12 cellular contexts compared by ENCODE assay signal in genomic region chr6:14499804-14500203, GRCh38.
A peak's percentile ranks its signal among the peaks of the same experiment; 100 is the strongest.
DNase-seq lines count a peak whose midpoint lies in the region; ATAC-seq and TF ChIP-seq lines count a peak whose summit lies in the region.
"Had no signal": no experiment of that assay in that cellular context is flagged by ENCODE, and none has a peak within 500 bp of the region (broad histone marks: within the 10 kb centered on the region; RNA-seq: fewer than 3 reads in every experiment).

No MANE protein-coding gene starts in this region.

- ATAC-seq in SK-N-SH treated with all-trans-retinoic acid at 6 μM for 48 hours (no peak), right lobe of liver (no peak)

- H3K4me3 ChIP-seq in SK-N-SH (ENCODE audit: low read depth in 2 of 2, low read length in 1 of 2): no peak overlapping the region
- H3K4me3 ChIP-seq in SK-N-MC: peak overlapping the region; percentile 54
- H3K4me3 ChIP-seq in fibroblast of villous mesenchyme (ENCODE audit: low read depth, low read length): no peak overlapping the region
- H3K4me3 ChIP-seq in right lobe of liver: no peak overlapping the region
- H3K4me3 ChIP-seq in spleen: no peak overlapping the region
- H3K4me3 ChIP-seq: transverse colon had no signal

- no peak for TF ChIP-seq EP300 in SK-N-SH (IDR thresholded peaks at IDR 0.05; ENCODE audit: borderline replicate concordance in 1 of 2, low read depth in 1 of 2, low read length in 1 of 2)

- H3K4me1 ChIP-seq in SK-N-SH (ENCODE audit: control insufficient read depth in 1 of 2, insufficient read depth in 2 of 2, low read depth in 1 of 2, low read length in 1 of 2) (peaks cover 0 to 4% of the 10 kb centered on the region in 2 experiments; a peak in 1 of 4 replicates), right lobe of liver (no peaks in the 10 kb centered on the region), spleen (no peaks in the 10 kb centered on the region)
- H3K4me1 ChIP-seq: transverse colon had no signal

- H3K36me3 ChIP-seq in SK-N-SH (replicated peaks in 1 of 2; ENCODE audit: control insufficient read depth in 1 of 2, insufficient read depth in 2 of 2, low read length in 1 of 2): no peaks in the 10 kb centered on the region
- peaks cover 6% of the 10 kb centered on the region; the same call in 1 of the 2 replicates for H3K36me3 ChIP-seq in SK-N-MC (ENCODE audit: insufficient read depth, low read length)
- H3K36me3 ChIP-seq in right lobe of liver: no peaks in the 10 kb centered on the region
- H3K36me3 ChIP-seq in spleen: no peaks in the 10 kb centered on the region
- H3K36me3 ChIP-seq: transverse colon had no signal

- no peak for TF ChIP-seq POLR2A in right lobe of liver (IDR thresholded peaks at IDR 0.05)
- no peak for TF ChIP-seq POLR2A in spleen (IDR thresholded peaks at IDR 0.05)

- H3K27ac ChIP-seq in SK-N-SH (ENCODE audit: low read depth in 2 of 2, low read length in 1 of 2) (no peak overlapping the region), SK-N-MC (peak overlapping the region; percentile 93), right lobe of liver (no peak overlapping the region), spleen (no peak overlapping the region)
- H3K27ac ChIP-seq: 22Rv1, transverse colon had no signal

- WGBS in SK-N-SH (ENCODE audit: low lambda C conversion rate): 32% methylated on average over 8 of the region's 8 CpGs
- 60% methylated on average over 8 of the region's 8 CpGs for WGBS in right lobe of liver (ENCODE audit: insufficient coverage, low coverage, low lambda C conversion rate, missing lambda C conversion rate)
- WGBS in spleen, 5 donors: 73 to 78% (median 74%) methylated on average over 8 of the region's 8 CpGs

- H3K9me3 ChIP-seq in SK-N-SH: no peaks in the 10 kb centered on the region; the same call in 1 of the 2 replicates
- H3K9me3 ChIP-seq in SK-N-MC (ENCODE audit: low read depth, low read length): no peaks in the 10 kb centered on the region; the same call in 1 of the 2 replicates
- H3K9me3 ChIP-seq in right lobe of liver: peaks cover 0 to 2% (median 0%) of the 10 kb centered on the region in 4 donors
- peaks cover 0 to 5% (median 0%) of the 10 kb centered on the region in 8 donors for H3K9me3 ChIP-seq in spleen
- H3K9me3 ChIP-seq: transverse colon had no signal

- H2AFZ ChIP-seq in SK-N-SH (ENCODE audit: low read depth): no peak overlapping the region

- no peak for TF ChIP-seq RAD21 in SK-N-SH (IDR thresholded peaks at IDR 0.05; ENCODE audit: low read length)

- intact Hi-C loops in right lobe of liver (cut with DNase I) (no loop called here), spleen (cut with DNase I; ENCODE audit: low total_unique reads) (no loop called here)

- no peaks in the 10 kb centered on the region for H3K9me2 ChIP-seq in SK-N-SH

- H3F3A ChIP-seq in SK-N-SH (replicated peaks; ENCODE audit: insufficient read depth): no peaks in the 10 kb centered on the region

- DNase-seq in SK-N-SH: no peak
- DNase-seq in SK-N-MC (ENCODE audit: low read depth, low spot score): peak; percentile 79
- peak; percentile 75 for DNase-seq in fibroblast of villous mesenchyme (ENCODE audit: low read depth)
- peak; percentile 7 for DNase-seq in smooth muscle cell of the brain vasculature (ENCODE audit: low read depth, low spot score)
- no peak for DNase-seq in right lobe of liver
- DNase-seq in spleen: no peak
- no peak for DNase-seq in NCI-H1930 (lab: John Stamatoyannopoulos, UW)
- DNase-seq: activated naive CD4-positive, alpha-beta T cell treated with Interleukin-2 at 50 U/mL for 16 hours; stimulated activated CD4-positive, alpha-beta T cell treated with anti-CD3 and anti-CD28 coated beads, Interleukin-2, amount 100 ng/mL, for 48 hours; transverse colon had no signal

- POLR2A ChIA-PET in SK-N-SH (lab: Yijun Ruan, JAX): no interaction called here

- no peaks in the 10 kb centered on the region for H3K79me2 ChIP-seq in SK-N-SH (ENCODE audit: insufficient read depth)

- H3K4me2 ChIP-seq in SK-N-SH: no peak overlapping the region

- H3K9ac ChIP-seq in SK-N-SH: no peak overlapping the region
- H3K9ac ChIP-seq in SK-N-MC (ENCODE audit: insufficient read length): peak overlapping the region; percentile 65

- no peaks in the 10 kb centered on the region for H4K20me1 ChIP-seq in SK-N-SH (ENCODE audit: insufficient read depth)

- TF ChIP-seq CTCF in SK-N-SH (IDR thresholded peaks at IDR 0.05): no peak
- TF ChIP-seq CTCF in fibroblast of villous mesenchyme (IDR thresholded peaks at IDR 0.05; ENCODE audit: insufficient read depth, low read depth, low read length): no peak
- TF ChIP-seq CTCF in right lobe of liver (IDR thresholded peaks at IDR 0.05): no peak
- TF ChIP-seq CTCF in spleen (IDR thresholded peaks at IDR 0.05 in 8 of 11, conservative IDR thresholded peaks at IDR 0.05 in 3 of 11): no peak

- CTCF ChIA-PET in SK-N-SH (lab: Yijun Ruan, JAX): no interaction called here

- no peaks in the 10 kb centered on the region for H3K27me3 ChIP-seq in SK-N-SH (ENCODE audit: insufficient read depth)
- H3K27me3 ChIP-seq in right lobe of liver: no peaks in the 10 kb centered on the region
- H3K27me3 ChIP-seq in spleen (replicated peaks in 1 of 7): no peaks in the 10 kb centered on the region
- H3K27me3 ChIP-seq: transverse colon had no signal

TF ChIP-seq in SK-N-SH treated with all-trans-retinoic acid at 6 μM for 48 hours, 23 proteins besides CTCF, POLR2A, EP300 and RAD21:
- TF ChIP-seq TOX (CRISPR knock-in tag; IDR thresholded peaks at IDR 0.05; ENCODE audit: borderline replicate concordance): no peak
- TF ChIP-seq ISL1 (CRISPR knock-in tag; IDR thresholded peaks at IDR 0.05): peak; percentile 57
- no peak for TF ChIP-seq ZNF8 (CRISPR knock-in tag; IDR thresholded peaks at IDR 0.05)
- no peak for TF ChIP-seq TCF4 (CRISPR knock-in tag; IDR thresholded peaks at IDR 0.05; ENCODE audit: borderline replicate concordance)

TF ChIP-seq in SK-N-SH, 30 proteins besides CTCF, POLR2A, EP300 and RAD21:
- no peak for TF ChIP-seq GATA2 (CRISPR knock-in tag; IDR thresholded peaks at IDR 0.05)
- no peak for TF ChIP-seq CHD2 (IDR thresholded peaks at IDR 0.05; ENCODE audit: low read length, partially characterized antibody)
- TF ChIP-seq USF1 (IDR thresholded peaks at IDR 0.05; ENCODE audit: borderline replicate concordance, low read depth): no peak
- no peak for TF ChIP-seq SMC3 (IDR thresholded peaks at IDR 0.05; ENCODE audit: low read depth, low read length)
- no peak for TF ChIP-seq YY1 (IDR thresholded peaks at IDR 0.05; ENCODE audit: low read depth)
- TF ChIP-seq RXRA (IDR thresholded peaks at IDR 0.05; ENCODE audit: borderline replicate concordance, low read depth): no peak
- no peak for TF ChIP-seq NFIC (IDR thresholded peaks at IDR 0.05; ENCODE audit: borderline replicate concordance)
- no peak for TF ChIP-seq TEAD4 (IDR thresholded peaks at IDR 0.05; ENCODE audit: borderline replicate concordance, insufficient read depth)
- no peak for TF ChIP-seq ELF1 (IDR thresholded peaks at IDR 0.05)
- no peak for TF ChIP-seq FOSL2 (IDR thresholded peaks at IDR 0.05; ENCODE audit: borderline replicate concordance, low read depth)
- TF ChIP-seq GABPA (IDR thresholded peaks at IDR 0.05; ENCODE audit: low read depth): no peak
- no peak for TF ChIP-seq RFX5 (IDR thresholded peaks at IDR 0.05; ENCODE audit: low read length)
- no peak for TF ChIP-seq NRF1 (IDR thresholded peaks at IDR 0.05; ENCODE audit: low read depth, low read length)

Comparison
In these comparisons a context has a peak if more than half of its experiments do, and no peak if none do; other contexts are left out.
1. DNase-seq: peak in SK-N-MC (single experiment), fibroblast of villous mesenchyme (single experiment) and smooth muscle cell of the brain vasculature (single experiment); none in SK-N-SH (single experiment), right lobe of liver (0 of 3), spleen (single experiment) and NCI-H1930 (0 of 2).